24 cellular contexts compared by ENCODE assay signal in genomic region chr1:14111121-14111520, GRCh38.
DNase-seq lines count a peak whose midpoint lies in the region; ATAC-seq, FAIRE-seq and TF ChIP-seq lines count a peak whose summit lies in the region.
"Had no signal": no experiment of that assay in that cellular context is flagged by ENCODE, and none has a peak within 500 bp of the region (broad histone marks: within the 10 kb centered on the region; RNA-seq: fewer than 3 reads in every experiment).

No MANE protein-coding gene starts in this region.

- H2BK15ac ChIP-seq in H1 (ENCODE audit: low read length) = no peak overlapping the region

- no peak overlapping the region for H2BK5ac ChIP-seq in H1 (ENCODE audit: low read depth, low read length)

- no peak for FAIRE-seq in H1 (lab: Jason Lieb, UNC)
- FAIRE-seq: A549, GM12891, HepG2 had no signal

- H3K27ac ChIP-seq in GM23338 (ENCODE audit: low read depth) (no peak overlapping the region), HCT116 (ENCODE audit: low read depth, low read length) (no peak overlapping the region), H1 (ENCODE audit: low read depth, low read length) (no peak overlapping the region)
- H3K27ac ChIP-seq: A549, PC-9, SJCRH30 had no signal

- H3K4me1 Mint-ChIP-seq in GM23338 = peaks cover 8% of the 10 kb centered on the region

- no peak overlapping the region for H2BK120ac ChIP-seq in H1 (replicated peaks; ENCODE audit: low read depth, low read length)

- no peak overlapping the region for H3K4me3 Mint-ChIP-seq in GM23338
- H3K4me3 Mint-ChIP-seq: CD8-positive, alpha-beta T cell had no signal

- H3K9me2 ChIP-seq in GM23338 (ENCODE audit: insufficient read depth) (no peaks in the 10 kb centered on the region), HCT116 (ENCODE audit: insufficient read depth) (no peaks in the 10 kb centered on the region)

- POLR2A ChIA-PET in HCT116 (lab: Charles Lee) = no interaction called here
- POLR2A ChIA-PET in H1 (lab: Charles Lee; ENCODE audit: partially characterized antibody) = no interaction called here

- no peak overlapping the region for H3K23ac ChIP-seq in H1 (ENCODE audit: insufficient read length)

- H4K91ac ChIP-seq in H1 (replicated peaks; ENCODE audit: insufficient read length, low read length) = no peak overlapping the region

- H4K8ac ChIP-seq in H1 (ENCODE audit: extremely low read depth, insufficient read depth, low read length) = no peak overlapping the region

- no peaks in the 10 kb centered on the region for H3K27me3 ChIP-seq in GM23338 (ENCODE audit: insufficient read depth)
- peaks cover 7% of the 10 kb centered on the region; the same call in 1 of the 2 replicates for H3K27me3 ChIP-seq in HCT116 (ENCODE audit: insufficient read depth, low read length)
- no peaks in the 10 kb centered on the region for H3K27me3 ChIP-seq in H1 (replicated peaks in 1 of 4; ENCODE audit: control insufficient read depth in 3 of 4, extremely low read depth in 1 of 4, insufficient read depth in 3 of 4, low read length in 3 of 4)
- H3K27me3 ChIP-seq: SJCRH30 had no signal

- BruUV-seq in HCT116 (replicated peaks; lab: Mats Ljungman, UMichigan) = no TSS peak

- no peak for TF ChIP-seq POLR2A in HCT116 (IDR thresholded peaks at IDR 0.05; ENCODE audit: borderline replicate concordance, extremely low read depth, insufficient read depth, insufficient read length)
- TF ChIP-seq POLR2A in H1 (IDR thresholded peaks at IDR 0.05; ENCODE audit: control extremely low read depth in 1 of 2, low read depth in 2 of 2, low read length in 2 of 2) = no peak

- H3K27me3 Mint-ChIP-seq in GM23338 (ENCODE audit: insufficient read depth, low read depth, poor library complexity) = peaks cover 11% of the 10 kb centered on the region

- H3K79me2 ChIP-seq in GM23338 (replicated peaks; ENCODE audit: insufficient read depth) (no peaks in the 10 kb centered on the region), HCT116 (ENCODE audit: insufficient read depth, low read length) (no peaks in the 10 kb centered on the region), H1 (ENCODE audit: control insufficient read depth in 1 of 2, insufficient read depth in 2 of 2, low read length in 2 of 2) (no peaks in the 10 kb centered on the region; a peak in 1 of 4 replicates)

- H2AFZ ChIP-seq in GM23338 = no peak overlapping the region
- H2AFZ ChIP-seq in HCT116 (ENCODE audit: low read depth, low read length, poor library complexity, severe bottlenecking) = no peak overlapping the region
- H2AFZ ChIP-seq in H1 (ENCODE audit: low read length) = 0 out of 2 replicates have a peak overlapping the region, but pooled peaks have one; percentile 20
- H2AFZ ChIP-seq: PC-9 had no signal

- H3K36me3 ChIP-seq in GM23338 (ENCODE audit: insufficient read depth) (no peaks in the 10 kb centered on the region), HCT116 (ENCODE audit: control insufficient read depth in 1 of 2, insufficient read depth in 2 of 2, low read length in 2 of 2) (no peaks in the 10 kb centered on the region), H1 (ENCODE audit: control insufficient read depth in 2 of 4, insufficient read depth in 4 of 4, low read length in 3 of 4) (no peaks in the 10 kb centered on the region)
- H3K36me3 ChIP-seq: SJCRH30 had no signal

- H3K4ac ChIP-seq in H1 (replicated peaks; ENCODE audit: insufficient read length, low read depth, low read length) = no peak overlapping the region

- no peak overlapping the region for H3K9ac ChIP-seq in HCT116 (ENCODE audit: low read length)
- H3K9ac ChIP-seq in H1 (replicated peaks in 1 of 4; ENCODE audit: extremely low read depth in 1 of 4, low read depth in 3 of 4, low read length in 3 of 4) = no peak overlapping the region; a peak in 1 of 7 replicates

- CTCF ChIA-PET in HCT116 (lab: Charles Lee) = no interaction called here
- CTCF ChIA-PET in H1 (lab: Charles Lee; ENCODE audit: partially characterized antibody) = interaction anchor here (0.6 to 2.2 kb wide), 16 partner anchors 9 to 483 kb away, joined by 3 to 14 read pairs (median 4); no protein-coding TSS in a partner anchor

- H2BK12ac ChIP-seq in H1 (ENCODE audit: low read depth, low read length) = no peak overlapping the region

- peak; percentile 38 for DNase-seq in GM23338 (ENCODE audit: low spot score)
- DNase-seq in HCT116 (ENCODE audit: low read depth, low spot score) = no peak
- no peak for DNase-seq in H1 (ENCODE audit: low read depth in 1 of 2, low spot score in 2 of 2)
- peak; percentile 36 for DNase-seq in iPS-NIHi7 (ENCODE audit: extremely low spot score)
- no peak for DNase-seq in SK-N-DZ (ENCODE audit: low spot score)
- DNase-seq in NOMO-1 (lab: John Stamatoyannopoulos, UW; ENCODE audit: unreplicated experiment in 2 of 2) = no peak
- DNase-seq: C1 segment of cervical spinal cord; Caco-2; CD8-positive, alpha-beta T cell; DMS79 treated with DMSO at 0.1 percent for 48 hours; GF-D8; GOT3; Karpas-422; NCI-H1105; NCI-H1694; NCI-H2029 treated with DMSO at 0.1 percent for 48 hours; NCI-H526 treated with DMSO at 0.1 percent for 48 hours; PC-9; SJCRH30 had no signal

- peak; percentile 11; the same call in 1 of the 2 replicates for TF ChIP-seq RAD21 in HCT116 (IDR thresholded peaks at IDR 0.05; ENCODE audit: low read depth)
- peak; percentile 38 to 58 for TF ChIP-seq RAD21 in H1 (IDR thresholded peaks at IDR 0.05 in 1 of 2, conservative IDR thresholded peaks at IDR 0.05 in 1 of 2; ENCODE audit: low read depth in 2 of 2, low read length in 2 of 2)

- intact Hi-C loops in HCT116 (cut with micrococcal nuclease) = loop anchor here (5.0 to 10.0 kb wide), 2 partner anchors 734 to 936 kb away; no protein-coding TSS in a partner anchor

- H4K5ac ChIP-seq in H1 (ENCODE audit: insufficient read length, low read depth, low read length) = no peak overlapping the region

- no peak for TF ChIP-seq EP300 in H1 (IDR thresholded peaks at IDR 0.05; ENCODE audit: borderline replicate concordance in 1 of 2, low read depth in 2 of 2, low read length in 2 of 2)

- H2AK5ac ChIP-seq in H1 (ENCODE audit: low read depth, low read length) = no peak overlapping the region

- 89% methylated on average over 5 of the region's 5 CpGs; no CpG with 5 or more reads in 1 of the 2 experiments for WGBS in H1 (ENCODE audit: extremely low coverage in 1 of 2, insufficient coverage in 1 of 2, insufficient read length in 1 of 2, insufficient replicate concordance in 2 of 2, low coverage in 1 of 2, low lambda C conversion rate in 2 of 2, missing lambda C conversion rate in 1 of 2), 2 experiments

- H3K27ac Mint-ChIP-seq in GM23338 = no peak overlapping the region
- H3K27ac Mint-ChIP-seq: CD8-positive, alpha-beta T cell had no signal

- H3K4me3 ChIP-seq in GM23338 (no peak overlapping the region), HCT116 (replicated peaks in 1 of 2; ENCODE audit: low read depth in 1 of 2, low read length in 2 of 2) (no peak overlapping the region), H1 (ENCODE audit: extremely low read depth in 1 of 4, insufficient read depth in 2 of 4, low read depth in 3 of 4, low read length in 4 of 4) (no peak overlapping the region)
- H3K4me3 ChIP-seq: A549, PC-9, SJCRH30 had no signal

- RAD21 ChIA-PET in HCT116 (lab: Charles Lee; ENCODE audit: low non-redundant PET in 1 of 2, low total read pairs in 2 of 2, uncharacterized antibody in 2 of 2, unreplicated experiment in 2 of 2) = no interaction called here

- H3K18ac ChIP-seq in H1 (ENCODE audit: extremely low read depth, low read length) = no peak overlapping the region

- peaks cover 8% of the 10 kb centered on the region; the same call in 2 of the 3 replicates for H3K36me3 Mint-ChIP-seq in GM23338 (ENCODE audit: low read depth)
- H3K36me3 Mint-ChIP-seq: CD8-positive, alpha-beta T cell had no signal

- H3K23me2 ChIP-seq in H1 (ENCODE audit: low read depth, low read length) = no peaks in the 10 kb centered on the region; the same call in 1 of the 2 replicates

- ATAC-seq in GM23338 = peak; percentile 51
- no peak for ATAC-seq in HCT116
- ATAC-seq in esophagus mucosa = no peak
- ATAC-seq: A549; CD8-positive, alpha-beta T cell; HepG2; Right ventricle myocardium inferior had no signal

- H3K4me2 ChIP-seq in GM23338 = no peak overlapping the region
- no peak overlapping the region for H3K4me2 ChIP-seq in HCT116 (ENCODE audit: low read length)
- no peak overlapping the region for H3K4me2 ChIP-seq in H1 (ENCODE audit: insufficient read depth in 1 of 2, low read depth in 2 of 2, low read length in 2 of 2)
- H3K4me2 ChIP-seq: A549, PC-9 had no signal

- no peaks in the 10 kb centered on the region for H3K79me1 ChIP-seq in H1 (ENCODE audit: low read depth, low read length)

- peaks cover 7% of the 10 kb centered on the region for H3K4me1 ChIP-seq in GM23338 (ENCODE audit: insufficient read depth)
- H3K4me1 ChIP-seq in HCT116 (ENCODE audit: control insufficient read depth in 1 of 2, insufficient read depth in 2 of 2, low read length in 2 of 2) = no peaks in the 10 kb centered on the region
- no peaks in the 10 kb centered on the region; a peak in 2 of 7 replicates for H3K4me1 ChIP-seq in H1 (replicated peaks in 1 of 4; ENCODE audit: control insufficient read depth in 3 of 4, insufficient read depth in 4 of 4, low read length in 3 of 4)
- H3K4me1 ChIP-seq: A549, Caco-2, SJCRH30 had no signal

- H3F3A ChIP-seq in GM23338 (replicated peaks; ENCODE audit: low read depth) = no peaks in the 10 kb centered on the region

- no peak overlapping the region for H2BK20ac ChIP-seq in H1 (ENCODE audit: low read length)

- peaks cover 10% of the 10 kb centered on the region for H3K9me3 Mint-ChIP-seq in GM23338
- H3K9me3 Mint-ChIP-seq: CD8-positive, alpha-beta T cell had no signal

- no peaks in the 10 kb centered on the region for H4K20me1 ChIP-seq in GM23338 (replicated peaks; ENCODE audit: insufficient read depth)
- no peaks in the 10 kb centered on the region for H4K20me1 ChIP-seq in HCT116 (ENCODE audit: insufficient read depth)
- no peaks in the 10 kb centered on the region for H4K20me1 ChIP-seq in H1 (replicated peaks in 1 of 2; ENCODE audit: control insufficient read depth in 1 of 2, insufficient read depth in 2 of 2, low read length in 2 of 2)

- no peak overlapping the region for H3K14ac ChIP-seq in H1 (ENCODE audit: insufficient read length)

- TF ChIP-seq CTCF in GM23338 (conservative IDR thresholded peaks at IDR 0.05; ENCODE audit: low read depth in 2 of 2) (peak; percentile 31 to 67; a peak in 3 of 4 replicates), HCT116 (IDR thresholded peaks at IDR 0.05 in 2 of 3, conservative IDR thresholded peaks at IDR 0.05 in 1 of 3; ENCODE audit: borderline replicate concordance in 1 of 3, insufficient read depth in 1 of 3, low read depth in 2 of 3, low read length in 2 of 3) (no peak), H1 (IDR thresholded peaks at IDR 0.05; ENCODE audit: control extremely low read depth in 1 of 3, insufficient read depth in 1 of 3, low read depth in 1 of 3, low read length in 3 of 3) (peak in 2 of 3 experiments; percentile 49 to 51; a peak in 3 of 4 replicates)

- H3K56ac ChIP-seq in H1 (replicated peaks; ENCODE audit: insufficient read length, low read depth, low read length) = no peak overlapping the region

- H3K9me3 ChIP-seq in HCT116 (ENCODE audit: control insufficient read depth in 1 of 2, insufficient read depth in 1 of 2, low read depth in 1 of 2, low read length in 2 of 2) = no peaks in the 10 kb centered on the region
- peaks cover under 1 to 1% of the 10 kb centered on the region in 2 experiments; a peak in 1 of 4 replicates for H3K9me3 ChIP-seq in H1 (ENCODE audit: insufficient read depth in 2 of 2, low read depth in 1 of 2, low read length in 1 of 2)
- H3K9me3 ChIP-seq: A549, Caco-2, SJCRH30 had no signal

TF ChIP-seq in H1, 55 proteins besides CTCF, POLR2A, EP300 and RAD21 (continues in another document):
- no peak for TF ChIP-seq GTF2F1 (IDR thresholded peaks at IDR 0.05; ENCODE audit: borderline replicate concordance, low read depth, low read length)

Comparison
In these comparisons a context has a peak if more than half of its experiments do, and no peak if none do; other contexts are left out.
1. DNase-seq: peak in GM23338 (single experiment) and iPS-NIHi7 (single experiment); none in HCT116 (single experiment), H1 (0 of 2), SK-N-DZ (single experiment) and NOMO-1 (0 of 2).
2. CTCF ChIP-seq: peak in GM23338 (2 of 2) and H1 (2 of 3); none in HCT116 (0 of 3).